ENCODE assay signal across 7 cellular contexts in genomic region chr12:23029185-23029584, GRCh38.
"Had no signal": no experiment of that assay in that cellular context is flagged by ENCODE, and none has a peak within 500 bp of the region (broad histone marks: within the 10 kb centered on the region; RNA-seq: fewer than 3 reads in every experiment).

No MANE protein-coding gene starts in this region.

- ATAC-seq: HCT116 had no signal

- H3K36me3 ChIP-seq: HAP-1 had no signal

- H3K9me3 ChIP-seq: HAP-1 had no signal

- H3K4me3 ChIP-seq: HAP-1 had no signal

- H3K4me1 ChIP-seq: HAP-1 had no signal

- H3K4me2 ChIP-seq: KMS-11 had no signal

- H3K27ac ChIP-seq: KMS-11 had no signal

- DNase-seq: GOT3, H7, Karpas-422, KBM-7 had no signal

- H3K9ac ChIP-seq: KMS-11 had no signal
